ENCODE assay signal across 38 cellular contexts in the genomic region with DNA sequence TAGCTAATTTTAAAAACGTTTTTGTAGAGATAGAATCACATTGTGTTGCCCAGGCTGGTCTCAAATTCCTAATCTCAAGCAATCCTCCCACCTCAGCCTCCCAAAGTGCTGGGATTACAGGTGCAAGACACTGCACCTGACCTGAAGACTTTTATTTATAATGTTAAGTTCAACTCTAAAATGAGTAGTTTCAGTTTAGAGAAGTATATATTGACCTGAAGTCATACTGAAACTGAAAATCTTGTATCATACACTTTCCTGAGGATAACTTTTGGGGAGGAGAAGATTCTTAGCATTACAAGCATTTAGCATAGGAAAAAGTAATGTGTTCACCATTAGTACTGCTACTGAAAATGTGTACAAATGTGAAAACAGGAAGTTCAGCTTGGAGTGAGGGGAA.
"Had no signal": no experiment of that assay in that cellular context is flagged by ENCODE, and none has a peak within 500 bp of the region (broad histone marks: within the 10 kb centered on the region; RNA-seq: fewer than 3 reads in every experiment).

No MANE protein-coding gene starts in this region.

- H3K27me3 Mint-ChIP-seq: activated CD4-positive, alpha-beta memory T cell treated with anti-CD3 and anti-CD28 coated beads for 36 hours; activated naive CD4-positive, alpha-beta T cell treated with anti-CD3 and anti-CD28 coated beads, Interleukin-2, amount 10 ng/mL, durations not matched to agents 7 days and 5 days; activated naive CD8-positive, alpha-beta T cell; brain had no signal

- ATAC-seq: activated T-cell treated with anti-CD3 and anti-CD28 coated beads, Interleukin-2, amount 50 U/mL, for 4 hours; K562; Right ventricle myocardium inferior; SK-N-SH treated with all-trans-retinoic acid at 6 μM for 48 hours had no signal

- H3K27ac Mint-ChIP-seq: activated B cell treated with CpG ODN at 0.5 μM for 24 hours; activated CD4-positive, alpha-beta memory T cell treated with anti-CD3 and anti-CD28 coated beads for 36 hours; activated naive CD4-positive, alpha-beta T cell treated with anti-CD3 and anti-CD28 coated beads, Interleukin-2, amount 10 ng/mL, durations not matched to agents 7 days and 5 days; activated naive CD8-positive, alpha-beta T cell; activated T-helper 1 cell treated with anti-CD3 and anti-CD28 coated beads, Interleukin-12 subunit alpha, Interleukin-12 subunit beta, Interleukin-2, Interleukin-4 antibody, amounts not matched to agents 30 ng/mL and 10 ng/mL and 1 ng/mL, durations not matched to agents 14 hours and 24 hours and 36 hours; brain had no signal

- H3K36me3 Mint-ChIP-seq: activated CD4-positive, alpha-beta memory T cell treated with anti-CD3 and anti-CD28 coated beads for 36 hours; brain had no signal

- H3K4me3 Mint-ChIP-seq: activated B cell treated with CpG ODN at 0.5 μM for 24 hours; activated CD4-positive, alpha-beta memory T cell treated with anti-CD3 and anti-CD28 coated beads for 36 hours; activated naive CD4-positive, alpha-beta T cell treated with anti-CD3 and anti-CD28 coated beads, Interleukin-2, amount 10 ng/mL, durations not matched to agents 7 days and 5 days; activated naive CD8-positive, alpha-beta T cell; activated T-cell treated with anti-CD3 and anti-CD28 coated beads, Interleukin-2, amount 50 U/mL, for 4 hours; activated T-helper 1 cell treated with anti-CD3 and anti-CD28 coated beads, Interleukin-12 subunit alpha, Interleukin-12 subunit beta, Interleukin-2, Interleukin-4 antibody, amounts not matched to agents 30 ng/mL and 10 ng/mL and 1 ng/mL, durations not matched to agents 14 hours and 24 hours and 36 hours; brain had no signal

- DNase-seq: activated B cell treated with CpG ODN at 0.5 μM for 24 hours; activated CD4-positive, alpha-beta memory T cell treated with anti-CD3 and anti-CD28 coated beads for 36 hours; activated CD4-positive, alpha-beta T cell treated with anti-CD3 and anti-CD28 coated beads for 4 hours; activated CD4-positive, alpha-beta T cell treated with anti-CD3 and anti-CD28 coated beads, Interleukin-2, amount 50 U/mL, for 1 hour; activated CD4-positive, CD25-positive, alpha-beta regulatory T cell treated with anti-CD3 and anti-CD28 coated beads, Interleukin-2, amount 50 U/mL, for 72 hours; activated CD8-positive, alpha-beta memory T cell treated with anti-CD3 and anti-CD28 coated beads, Interleukin-2, amount 50 U/mL, for 4 hours; activated effector memory CD4-positive, alpha-beta T cell treated with Interleukin-2 at 50 U/mL for 16 hours; activated naive CD4-positive, alpha-beta T cell treated with anti-CD3 and anti-CD28 coated beads, Interleukin-2, amount 10 ng/mL, durations not matched to agents 7 days and 5 days; activated T-cell treated with anti-CD3 and anti-CD28 coated beads for 4 hours; activated T-cell treated with anti-CD3 and anti-CD28 coated beads, Interleukin-2, amount 50 U/mL, for 4 hours; adrenal gland; caudate nucleus; cerebellar nuclear complex; cortex of kidney; IMR-90; NCI-H1105; NCI-H1417 treated with DMSO at 0.1 percent for 48 hours; NCI-H187 treated with DMSO at 0.1 percent for 48 hours; NCI-H2081; NCI-H2171 treated with DMSO at 0.1 percent for 48 hours; NCI-H2227 treated with DMSO at 0.1 percent for 48 hours; NCI-H446; NCI-H510A treated with DMSO at 0.1 percent for 48 hours; NCI-H526 treated with DMSO at 0.1 percent for 48 hours; NCI-H774; PC-9; SIG-M5; SW 1271; T-helper 2 cell; T-helper 9 cell had no signal

- H3K27ac ChIP-seq: adrenal gland, PC-9, RWPE1, VCaP had no signal
